Comparison of ENCODE assay signal across 1 cellular context in genomic region chr3:185911076-185911448, GRCh38.
TF ChIP-seq lines count a peak whose summit lies in the region.

No MANE protein-coding gene starts in this region.

TF ChIP-seq in HEK293, 187 proteins besides CTCF, POLR2A, EP300 and RAD21 (continued from another document):
- TF ChIP-seq, protein P1, sequence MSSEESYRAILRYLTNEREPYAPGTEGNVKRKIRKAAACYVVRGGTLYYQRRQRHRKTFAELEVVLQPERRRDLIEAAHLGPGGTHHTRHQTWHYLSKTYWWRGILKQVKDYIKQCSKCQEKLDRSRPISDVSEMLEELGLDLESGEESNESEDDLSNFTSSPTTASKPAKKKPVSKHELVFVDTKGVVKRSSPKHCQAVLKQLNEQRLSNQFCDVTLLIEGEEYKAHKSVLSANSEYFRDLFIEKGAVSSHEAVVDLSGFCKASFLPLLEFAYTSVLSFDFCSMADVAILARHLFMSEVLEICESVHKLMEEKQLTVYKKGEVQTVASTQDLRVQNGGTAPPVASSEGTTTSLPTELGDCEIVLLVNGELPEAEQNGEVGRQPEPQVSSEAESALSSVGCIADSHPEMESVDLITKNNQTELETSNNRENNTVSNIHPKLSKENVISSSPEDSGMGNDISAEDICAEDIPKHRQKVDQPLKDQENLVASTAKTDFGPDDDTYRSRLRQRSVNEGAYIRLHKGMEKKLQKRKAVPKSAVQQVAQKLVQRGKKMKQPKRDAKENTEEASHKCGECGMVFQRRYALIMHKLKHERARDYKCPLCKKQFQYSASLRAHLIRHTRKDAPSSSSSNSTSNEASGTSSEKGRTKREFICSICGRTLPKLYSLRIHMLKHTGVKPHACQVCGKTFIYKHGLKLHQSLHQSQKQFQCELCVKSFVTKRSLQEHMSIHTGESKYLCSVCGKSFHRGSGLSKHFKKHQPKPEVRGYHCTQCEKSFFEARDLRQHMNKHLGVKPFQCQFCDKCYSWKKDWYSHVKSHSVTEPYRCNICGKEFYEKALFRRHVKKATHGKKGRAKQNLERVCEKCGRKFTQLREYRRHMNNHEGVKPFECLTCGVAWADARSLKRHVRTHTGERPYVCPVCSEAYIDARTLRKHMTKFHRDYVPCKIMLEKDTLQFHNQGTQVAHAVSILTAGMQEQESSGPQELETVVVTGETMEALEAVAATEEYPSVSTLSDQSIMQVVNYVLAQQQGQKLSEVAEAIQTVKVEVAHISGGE (tag by site-specific recombination; conservative IDR thresholded peaks at IDR 0.05; ENCODE audit: low read depth) = peak; percentile 68
